ENCODE assay signal across 8 cellular contexts in genomic region chr2:85888020-85888744, GRCh38. TPM values are rescaled to one million over a fixed set of nuclear protein-coding genes. Genes with fewer than 3 reads are reported as not detected.
DNase-seq lines count a peak whose midpoint lies in the region; ATAC-seq and TF ChIP-seq lines count a peak whose summit lies in the region.

No MANE protein-coding gene starts in this region.

- TF ChIP-seq CTCF in mucosa of descending colon (IDR thresholded peaks at IDR 0.05) (no peak), suprapubic skin (IDR thresholded peaks at IDR 0.05) (no peak)

- H3K9me3 ChIP-seq in mucosa of descending colon (no peaks in the 10 kb centered on the region), suprapubic skin (no peaks in the 10 kb centered on the region)

- no peaks in the 10 kb centered on the region for H3K36me3 ChIP-seq in mucosa of descending colon (ENCODE audit: low read depth)
- no peaks in the 10 kb centered on the region for H3K36me3 ChIP-seq in suprapubic skin

- under 1% methylated on average over 22 of the region's 57 CpGs for WGBS in suprapubic skin

- H3K4me1 ChIP-seq in mucosa of descending colon (ENCODE audit: low read depth) (peaks cover 12% of the 10 kb centered on the region), suprapubic skin (peaks cover 73% of the 10 kb centered on the region)

- no peaks in the 10 kb centered on the region for H3K27me3 ChIP-seq in suprapubic skin

- no peak for TF ChIP-seq EP300 in suprapubic skin (IDR thresholded peaks at IDR 0.05)

- intact Hi-C loops in mucosa of descending colon (cut with DNase I, micrococcal nuclease): loop anchor here in 1 of 2 donors (5.0 kb wide), 1 partner anchor 61 kb away; no protein-coding TSS in a partner anchor

- TF ChIP-seq POLR2A in suprapubic skin (IDR thresholded peaks at IDR 0.05): no peak

- ATAC-seq in HG03469 (IDR thresholded peaks at IDR 0.05; ENCODE audit: unreplicated experiment): peak; percentile 8
- peak; percentile 3 for ATAC-seq in mucosa of descending colon
- no peak for ATAC-seq in HG02763 (IDR thresholded peaks at IDR 0.05; ENCODE audit: unreplicated experiment)

- H3K27ac ChIP-seq in suprapubic skin: peak overlapping the region; percentile 93

- peak overlapping the region; percentile 50 for H3K4me3 ChIP-seq in mucosa of descending colon
- H3K4me3 ChIP-seq in suprapubic skin: peak overlapping the region; percentile 95

- peak; percentile 29 for DNase-seq in EL
- DNase-seq in activated CD4-positive, alpha-beta T cell treated with anti-CD3 and anti-CD28 coated beads for 48 hours: peak; percentile 53
- DNase-seq in dermis blood vessel endothelial cell: peak; percentile 48
- peak in 2 of 3 donors; percentile 23 to 63 for DNase-seq in mucosa of descending colon
- no peak for DNase-seq in suprapubic skin (ENCODE audit: low spot score in 2 of 2)
- DNase-seq in NCI-H510A treated with DMSO at 0.1 percent for 48 hours (lab: John Stamatoyannopoulos, UW): no peak

RNA-seq across cellular contexts. Expression of gene ST3GAL5, which starts 0.6 kb away (rescaled TPM):
- total RNA-seq in dermis blood vessel endothelial cell (9.9 and 13.7 TPM in 2 replicates), mucosa of descending colon (10 to 100 TPM in 1 of 3 donors, 1 to 10 TPM in 2; 5.0 to 19.0 (median 5.4) TPM), suprapubic skin (10 to 100 TPM in 3 of 4 donors, 1 to 10 TPM in 1; 9.5 to 17.8 (median 14.8) TPM)

Comparison
In these comparisons a context has a peak if more than half of its experiments do, and no peak if none do; other contexts are left out.
1. DNase-seq: peak in EL (single experiment), activated CD4-positive, alpha-beta T cell treated with anti-CD3 and anti-CD28 coated beads for 48 hours (single experiment), dermis blood vessel endothelial cell (single experiment) and mucosa of descending colon (2 of 3); none in suprapubic skin (0 of 2) and NCI-H510A treated with DMSO at 0.1 percent for 48 hours (single experiment).